8 cellular contexts compared by ENCODE assay signal in the genomic region with DNA sequence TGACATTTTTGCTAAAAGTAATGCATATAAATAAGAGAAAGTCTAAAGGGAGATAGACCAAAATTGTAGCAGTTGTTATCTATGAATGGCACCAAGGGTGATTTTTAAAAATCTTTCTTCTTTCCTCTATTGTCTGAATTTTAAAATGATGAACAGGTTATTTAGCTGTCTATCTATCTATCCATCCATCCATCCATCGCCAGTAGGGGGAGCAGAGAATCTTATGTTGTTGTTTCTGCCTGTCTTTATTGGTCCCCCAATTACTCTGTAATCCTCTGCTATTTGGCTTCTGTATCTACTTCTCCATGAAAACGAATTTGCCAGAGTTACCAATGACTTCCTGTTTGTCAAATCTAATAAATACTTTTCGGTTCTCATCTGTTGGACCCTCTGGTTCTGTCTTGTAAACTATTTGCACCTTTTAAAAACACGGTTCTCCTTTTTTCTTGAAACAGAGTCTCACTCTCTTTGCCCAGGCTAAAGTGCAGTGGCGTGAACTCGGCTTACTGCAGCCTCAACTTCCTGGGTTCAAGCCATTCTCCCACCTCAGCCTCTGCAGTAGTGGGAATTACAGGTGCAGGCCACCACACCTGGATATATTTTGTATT.
DNase-seq lines count a peak whose midpoint lies in the region; ATAC-seq, FAIRE-seq and TF ChIP-seq lines count a peak whose summit lies in the region.

No MANE protein-coding gene starts in this region.

- POLR2A ChIA-PET in H1 (lab: Charles Lee; ENCODE audit: partially characterized antibody) = interaction anchor here (1.3 kb wide), 1 partner anchor 11 kb away, joined by 4 read pairs; no protein-coding TSS in a partner anchor

- peak; percentile 55 for ATAC-seq in GM18508 (IDR thresholded peaks at IDR 0.05; ENCODE audit: insufficient read depth, unreplicated experiment)
- peak; percentile 63 for ATAC-seq in HG03571 (IDR thresholded peaks at IDR 0.05; ENCODE audit: unreplicated experiment)
- no peak for ATAC-seq in GM21737 (IDR thresholded peaks at IDR 0.05; ENCODE audit: unreplicated experiment)
- no peak for ATAC-seq in HG02852 (IDR thresholded peaks at IDR 0.05; ENCODE audit: unreplicated experiment)

- H2AFZ ChIP-seq in OCI-LY1 (ENCODE audit: low read length) (no peak overlapping the region), H1 (ENCODE audit: low read length) (no peak overlapping the region)

- no peak overlapping the region for H3K56ac ChIP-seq in H1 (replicated peaks; ENCODE audit: insufficient read length, low read depth, low read length)

- H2BK12ac ChIP-seq in H1 (ENCODE audit: low read depth, low read length) = no peak overlapping the region

- no peak overlapping the region for H3K4ac ChIP-seq in H1 (replicated peaks; ENCODE audit: insufficient read length, low read depth, low read length)

- TF ChIP-seq EP300 in H1 (IDR thresholded peaks at IDR 0.05; ENCODE audit: borderline replicate concordance in 1 of 2, low read depth in 2 of 2, low read length in 2 of 2) = no peak

- no peak overlapping the region for H3K23ac ChIP-seq in H1 (ENCODE audit: insufficient read length)

- no peaks in the 10 kb centered on the region for H3K4me1 ChIP-seq in OCI-LY1 (ENCODE audit: insufficient read depth, low read length, severe bottlenecking)
- peaks cover 0 to 4% (median 1%) of the 10 kb centered on the region in 4 experiments; a peak in 2 of 7 replicates for H3K4me1 ChIP-seq in H1 (replicated peaks in 1 of 4; ENCODE audit: control insufficient read depth in 3 of 4, insufficient read depth in 4 of 4, low read length in 3 of 4)

- H3K9me3 ChIP-seq in OCI-LY1 (ENCODE audit: low read length) (no peaks in the 10 kb centered on the region), H1 (ENCODE audit: insufficient read depth in 2 of 2, low read depth in 1 of 2, low read length in 1 of 2) (no peaks in the 10 kb centered on the region)

- H2BK15ac ChIP-seq in H1 (ENCODE audit: low read length) = no peak overlapping the region

- H3K27me3 ChIP-seq in OCI-LY1 (ENCODE audit: insufficient read depth, low read length) = no peaks in the 10 kb centered on the region
- H3K27me3 ChIP-seq in H1 (replicated peaks in 1 of 4; ENCODE audit: control insufficient read depth in 3 of 4, extremely low read depth in 1 of 4, insufficient read depth in 3 of 4, low read length in 3 of 4) = no peaks in the 10 kb centered on the region

- H4K5ac ChIP-seq in H1 (ENCODE audit: insufficient read length, low read depth, low read length) = no peak overlapping the region

- H3K18ac ChIP-seq in H1 (ENCODE audit: extremely low read depth, low read length) = no peak overlapping the region

- CTCF ChIA-PET in H1 (lab: Charles Lee; ENCODE audit: partially characterized antibody) = interaction anchor here (0.6 to 1.8 kb wide), 14 partner anchors 10 to 481 kb away, joined by 3 to 6 read pairs (median 3); no protein-coding TSS in a partner anchor

- TF ChIP-seq POLR2A in H1 (IDR thresholded peaks at IDR 0.05; ENCODE audit: control extremely low read depth in 1 of 2, low read depth in 2 of 2, low read length in 2 of 2) = no peak

- WGBS in H1 (ENCODE audit: extremely low coverage in 1 of 2, insufficient coverage in 1 of 2, insufficient read length in 1 of 2, insufficient replicate concordance in 2 of 2, low coverage in 1 of 2, low lambda C conversion rate in 2 of 2, missing lambda C conversion rate in 1 of 2), 2 experiments = 53% methylated on average over 6 of the region's 6 CpGs; no CpG with 5 or more reads in 1 of the 2 experiments

- no peak overlapping the region for H3K14ac ChIP-seq in H1 (ENCODE audit: insufficient read length)

- peaks cover 1% of the 10 kb centered on the region; the same call in 1 of the 2 replicates for H3K23me2 ChIP-seq in H1 (ENCODE audit: low read depth, low read length)

- H2BK5ac ChIP-seq in H1 (ENCODE audit: low read depth, low read length) = no peak overlapping the region

- no peaks in the 10 kb centered on the region for H3F3A ChIP-seq in OCI-LY1 (ENCODE audit: insufficient read depth, low read length)

- H4K8ac ChIP-seq in H1 (ENCODE audit: extremely low read depth, insufficient read depth, low read length) = no peak overlapping the region

- H4K91ac ChIP-seq in H1 (replicated peaks; ENCODE audit: insufficient read length, low read length) = no peak overlapping the region

- H3K9me2 ChIP-seq in OCI-LY1 (ENCODE audit: low read depth, low read length) = no peaks in the 10 kb centered on the region

- DNase-seq in AG20443 (ENCODE audit: low spot score) (peak; percentile 29), H1 (ENCODE audit: low read depth in 1 of 2, low spot score in 2 of 2) (no peak), midbrain (lab: John Stamatoyannopoulos, UW) (peak; percentile 27)

- no peaks in the 10 kb centered on the region for H3K79me1 ChIP-seq in H1 (ENCODE audit: low read depth, low read length)

- TF ChIP-seq CTCF in OCI-LY1 (IDR thresholded peaks at IDR 0.05; ENCODE audit: low read length) (peak; percentile 83), H1 (IDR thresholded peaks at IDR 0.05; ENCODE audit: control extremely low read depth in 1 of 3, insufficient read depth in 1 of 3, low read depth in 1 of 3, low read length in 3 of 3) (peak in 2 of 3 experiments; percentile 56 to 68; a peak in 3 of 4 replicates)

- peak; percentile 69 to 78 for TF ChIP-seq RAD21 in H1 (IDR thresholded peaks at IDR 0.05 in 1 of 2, conservative IDR thresholded peaks at IDR 0.05 in 1 of 2; ENCODE audit: low read depth in 2 of 2, low read length in 2 of 2)

- H2BK20ac ChIP-seq in H1 (ENCODE audit: low read length) = no peak overlapping the region

- H3K27ac ChIP-seq in OCI-LY1 (ENCODE audit: low read depth, low read length, poor library complexity, severe bottlenecking) (no peak overlapping the region), H1 (ENCODE audit: low read depth, low read length) (no peak overlapping the region)

- no peak overlapping the region for H3K4me3 ChIP-seq in OCI-LY1 (ENCODE audit: low read depth, low read length, poor library complexity, severe bottlenecking)
- no peak overlapping the region for H3K4me3 ChIP-seq in H1 (ENCODE audit: extremely low read depth in 1 of 4, insufficient read depth in 2 of 4, low read depth in 3 of 4, low read length in 4 of 4)

- H3K79me2 ChIP-seq in OCI-LY1 (ENCODE audit: insufficient read depth, low read length) = no peaks in the 10 kb centered on the region
- no peaks in the 10 kb centered on the region for H3K79me2 ChIP-seq in H1 (ENCODE audit: control insufficient read depth in 1 of 2, insufficient read depth in 2 of 2, low read length in 2 of 2)

- H2BK120ac ChIP-seq in H1 (replicated peaks; ENCODE audit: low read depth, low read length) = no peak overlapping the region

- no peaks in the 10 kb centered on the region for H4K20me1 ChIP-seq in OCI-LY1 (ENCODE audit: insufficient read depth, low read length)
- H4K20me1 ChIP-seq in H1 (replicated peaks in 1 of 2; ENCODE audit: control insufficient read depth in 1 of 2, insufficient read depth in 2 of 2, low read length in 2 of 2) = no peaks in the 10 kb centered on the region

- H3K4me2 ChIP-seq in OCI-LY1 (ENCODE audit: low read length) (no peak overlapping the region), H1 (ENCODE audit: insufficient read depth in 1 of 2, low read depth in 2 of 2, low read length in 2 of 2) (no peak overlapping the region)

- no peaks in the 10 kb centered on the region for H3K36me3 ChIP-seq in OCI-LY1 (ENCODE audit: insufficient read depth, low read length)
- no peaks in the 10 kb centered on the region for H3K36me3 ChIP-seq in H1 (ENCODE audit: control insufficient read depth in 2 of 4, insufficient read depth in 4 of 4, low read length in 3 of 4)

- no peak overlapping the region for H3K9ac ChIP-seq in OCI-LY1 (ENCODE audit: low read length)
- no peak overlapping the region for H3K9ac ChIP-seq in H1 (replicated peaks in 1 of 4; ENCODE audit: extremely low read depth in 1 of 4, low read depth in 3 of 4, low read length in 3 of 4)

- no peak overlapping the region for H2AK5ac ChIP-seq in H1 (ENCODE audit: low read depth, low read length)

- FAIRE-seq in H1 (lab: Jason Lieb, UNC) = no peak

TF ChIP-seq in H1, 55 proteins besides CTCF, POLR2A, EP300 and RAD21:
- no peak for TF ChIP-seq GABPA (IDR thresholded peaks at IDR 0.05; ENCODE audit: borderline replicate concordance, insufficient read depth, low read length)
- TF ChIP-seq EZH2 (IDR thresholded peaks at IDR 0.05; ENCODE audit: low read depth, low read length, severe bottlenecking) = no peak
- no peak for TF ChIP-seq TEAD4 (IDR thresholded peaks at IDR 0.05; ENCODE audit: low read depth, low read length)
- no peak for TF ChIP-seq CREB1 (IDR thresholded peaks at IDR 0.05)
- no peak for TF ChIP-seq TCF12 (IDR thresholded peaks at IDR 0.05; ENCODE audit: low read depth, low read length)
- TF ChIP-seq CEBPB (IDR thresholded peaks at IDR 0.05; ENCODE audit: low read depth, low read length) = no peak
- TF ChIP-seq SP4 (IDR thresholded peaks at IDR 0.05; ENCODE audit: low read length) = no peak
- no peak for TF ChIP-seq TAF7 (optimal IDR thresholded peaks at IDR 0.05; ENCODE audit: borderline replicate concordance, low read depth, low read length)

Comparison
In these comparisons a context has a peak if more than half of its experiments do, and no peak if none do; other contexts are left out.
1. DNase-seq: peak in AG20443 (single experiment) and midbrain (single experiment); none in H1 (0 of 2).
2. ATAC-seq: peak in GM18508 (single experiment) and HG03571 (single experiment); none in GM21737 (single experiment) and HG02852 (single experiment).